ENCODE assay signal across 1 cellular context in genomic region chr15:80437492-80437891, GRCh38.
TF ChIP-seq lines count a peak whose summit lies in the region.

No MANE protein-coding gene starts in this region.

TF ChIP-seq in SK-N-SH treated with all-trans-retinoic acid at 6 μM for 48 hours, 23 proteins besides CTCF, POLR2A, EP300 and RAD21 (continued from another document):
- TF ChIP-seq TSHZ2 (CRISPR knock-in tag; IDR thresholded peaks at IDR 0.05) (no peak), ISL1 (CRISPR knock-in tag; IDR thresholded peaks at IDR 0.05) (no peak), ARNTL (CRISPR knock-in tag; IDR thresholded peaks at IDR 0.05; ENCODE audit: borderline replicate concordance, low read depth) (no peak), RARB (CRISPR knock-in tag; IDR thresholded peaks at IDR 0.05) (no peak)
